8 cellular contexts compared by ENCODE assay signal in the genomic region with DNA sequence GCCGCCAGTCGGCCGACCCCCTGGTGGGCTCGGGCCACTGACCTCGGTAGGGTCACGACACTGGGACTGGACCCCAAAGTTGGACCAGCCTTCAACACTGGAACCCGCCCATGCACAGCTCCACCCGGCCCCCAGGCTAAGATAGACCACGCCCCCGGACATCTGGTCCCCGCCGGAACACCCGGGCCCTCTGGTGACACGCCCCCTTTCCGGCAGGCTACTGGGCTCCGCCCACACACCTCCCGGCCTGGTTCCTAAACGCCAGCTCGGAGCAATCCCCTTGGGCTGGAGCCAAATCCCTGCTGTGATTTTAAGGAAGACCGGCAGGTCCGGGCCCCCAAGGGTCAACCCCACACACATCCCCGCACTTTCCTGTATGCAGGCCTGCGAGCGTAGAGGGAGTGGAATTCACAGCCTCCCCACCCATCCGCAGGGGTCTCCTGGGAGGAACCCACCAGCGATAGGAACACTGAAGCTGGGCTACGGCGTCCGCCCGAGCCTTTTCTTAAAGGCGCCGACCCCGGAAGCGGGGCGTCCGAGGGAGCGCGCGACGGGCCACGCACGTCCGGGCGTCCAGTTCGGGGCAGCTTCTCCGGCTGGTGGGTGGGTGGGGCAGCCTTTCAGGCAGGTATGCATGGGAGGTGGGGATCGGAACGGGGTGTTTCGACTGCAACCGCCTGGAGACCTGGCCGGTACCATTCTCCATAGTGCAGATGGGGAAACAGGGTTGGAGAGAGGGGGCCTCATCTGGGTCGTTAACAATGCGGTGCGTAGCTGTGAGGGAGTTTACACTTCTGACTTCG. TPM values are rescaled to one million over a fixed set of nuclear protein-coding genes. Genes with fewer than 3 reads are reported as not detected.
DNase-seq lines count a peak whose midpoint lies in the region; ATAC-seq and TF ChIP-seq lines count a peak whose summit lies in the region.

A gene with protein sequence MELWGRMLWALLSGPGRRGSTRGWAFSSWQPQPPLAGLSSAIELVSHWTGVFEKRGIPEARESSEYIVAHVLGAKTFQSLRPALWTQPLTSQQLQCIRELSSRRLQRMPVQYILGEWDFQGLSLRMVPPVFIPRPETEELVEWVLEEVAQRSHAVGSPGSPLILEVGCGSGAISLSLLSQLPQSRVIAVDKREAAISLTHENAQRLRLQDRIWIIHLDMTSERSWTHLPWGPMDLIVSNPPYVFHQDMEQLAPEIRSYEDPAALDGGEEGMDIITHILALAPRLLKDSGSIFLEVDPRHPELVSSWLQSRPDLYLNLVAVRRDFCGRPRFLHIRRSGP (plus strand): TSS at position 576 of the 803 bp plus-strand sequence. CDS start 1,583 bp downstream, outside the sequence.

- TF ChIP-seq CTCF in GM06990 (IDR thresholded peaks at IDR 0.05; ENCODE audit: insufficient read depth, low read length, poor library complexity, severe bottlenecking) (no peak), omental fat pad (IDR thresholded peaks at IDR 0.05) (no peak), thoracic aorta (IDR thresholded peaks at IDR 0.05) (no peak)

- no peaks in the 10 kb centered on the region for H3K9me3 ChIP-seq in thoracic aorta

- H3K4me1 Mint-ChIP-seq in activated naive CD8-positive, alpha-beta T cell (ENCODE audit: low read depth), result peaks cover 62% of the 10 kb centered on the region

- H3K27ac ChIP-seq in thoracic aorta, result peak within 1 kb of the TSS; percentile 85 to 87

- H3K36me3 ChIP-seq in GM06990 (ENCODE audit: control insufficient read depth, insufficient read depth, low read length) (peaks cover 6% of the 10 kb centered on the region), thoracic aorta (no peaks in the 10 kb centered on the region)

- H3K4me3 ChIP-seq in GM06990 (replicated peaks; ENCODE audit: low read depth, low read length), result peak within 1 kb of the TSS; percentile 97
- peak within 1 kb of the TSS; percentile 76 for H3K4me3 ChIP-seq in thoracic aorta

- H3K9me3 Mint-ChIP-seq in activated naive CD8-positive, alpha-beta T cell (ENCODE audit: low read depth), result no peaks in the 10 kb centered on the region

- H3K27me3 ChIP-seq in GM06990 (replicated peaks; ENCODE audit: control insufficient read depth, insufficient read depth, low read length) (no peaks in the 10 kb centered on the region), thoracic aorta (replicated peaks; ENCODE audit: insufficient read depth) (no peaks in the 10 kb centered on the region)

- H3K36me3 Mint-ChIP-seq in activated naive CD8-positive, alpha-beta T cell, result peaks cover 3% of the 10 kb centered on the region

- H3K4me1 ChIP-seq in thoracic aorta (ENCODE audit: control insufficient read depth in 1 of 2, low read depth in 2 of 2), result peaks cover 5 to 40% of the 10 kb centered on the region in 2 donors

- H3K27ac Mint-ChIP-seq in activated naive CD8-positive, alpha-beta T cell, result peak within 1 kb of the TSS; percentile 97

- ATAC-seq in HG02571 (IDR thresholded peaks at IDR 0.05; ENCODE audit: unreplicated experiment) (peak; percentile 63), omental fat pad (ENCODE audit: low FRiP score) (peak; percentile 84), thoracic aorta (ENCODE audit: insufficient number of reproducible peaks, low FRiP score, low read depth) (peak; percentile 88)

- DNase-seq in GM06990 (ENCODE audit: extremely low read depth, insufficient read length) (peak; percentile 93), NCI-H1048 (lab: John Stamatoyannopoulos, UW) (peak; percentile 79), SKM-1 treated with dmso at 0.1 percent for 144 hours (lab: John Stamatoyannopoulos, UW; ENCODE audit: unreplicated experiment) (peak; percentile 91), glomerular endothelial cell (ENCODE audit: extremely low read depth, low read depth, low spot score) (peak; percentile 64), omental fat pad (ENCODE audit: low spot score) (peak; percentile 92), thoracic aorta (ENCODE audit: low spot score) (peak; percentile 96)

- peak within 1 kb of the TSS; percentile 96 for H3K4me3 Mint-ChIP-seq in activated naive CD8-positive, alpha-beta T cell

- no peaks in the 10 kb centered on the region for H3K27me3 Mint-ChIP-seq in activated naive CD8-positive, alpha-beta T cell

RNA-seq across cellular contexts. Expression of the gene that starts here (rescaled TPM):
- total RNA-seq in glomerular endothelial cell (12.9 and 13.8 TPM in 2 replicates), omental fat pad (1 to 10 TPM; 4.8 to 8.3 (median 6.7) TPM), thoracic aorta (10 to 100 TPM in 1 of 2 donors, 1 to 10 TPM in 1; 5.4 to 12.7 TPM)

Comparison
In these comparisons a context has a peak if more than half of its experiments do, and no peak if none do; other contexts are left out.
1. Peak in every context shown above with its lines: DNase-seq, ATAC-seq, H3K4me3 ChIP-seq and H3K27ac ChIP-seq.